ENCODE assay signal across 26 cellular contexts in genomic region chr4:165635951-165636350, GRCh38.
"Had no signal": no experiment of that assay in that cellular context is flagged by ENCODE, and none has a peak within 500 bp of the region (broad histone marks: within the 10 kb centered on the region; RNA-seq: fewer than 3 reads in every experiment).

No MANE protein-coding gene starts in this region.

- H3K4me3 Mint-ChIP-seq: activated CD4-positive, alpha-beta T cell treated with anti-CD3 and anti-CD28 coated beads, Interleukin-2, amount 10 ng/mL, durations not matched to agents 24 days and 14 days; activated CD8-positive, alpha-beta memory T cell treated with anti-CD3 and anti-CD28 coated beads, Interleukin-2, amount 10 ng/mL, durations not matched to agents 7 days and 5 days; activated naive CD4-positive, alpha-beta T cell treated with anti-CD3 and anti-CD28 coated beads, Interleukin-2, amount 50 U/mL, for 24 hours; activated T-cell treated with anti-CD3 and anti-CD28 coated beads, Interleukin-2, amount 50 U/mL, for 24 hours; activated T-helper 1 cell treated with anti-CD3 and anti-CD28 coated beads, Interleukin-12 subunit alpha, Interleukin-12 subunit beta, Interleukin-2, Interleukin-4 antibody, amounts not matched to agents 30 ng/mL and 10 ng/mL and 1 ng/mL, durations not matched to agents 14 hours and 24 hours and 36 hours; T-helper 1 cell treated with Interleukin-12 subunit alpha and Interleukin-12 subunit beta and Interleukin-4 antibody, amounts not matched to agents 30 μg/mL and 1 μg/mL, for 36 hours; WTC11 had no signal

- H3K9me3 Mint-ChIP-seq: activated CD4-positive, alpha-beta T cell treated with anti-CD3 and anti-CD28 coated beads, Interleukin-2, amount 10 ng/mL, durations not matched to agents 24 days and 14 days; activated naive CD4-positive, alpha-beta T cell treated with anti-CD3 and anti-CD28 coated beads, Interleukin-2, amount 50 U/mL, for 24 hours; activated T-helper 1 cell treated with anti-CD3 and anti-CD28 coated beads, Interleukin-12 subunit alpha, Interleukin-12 subunit beta, Interleukin-2, Interleukin-4 antibody, amounts not matched to agents 30 ng/mL and 10 ng/mL and 1 ng/mL, durations not matched to agents 14 hours and 24 hours and 36 hours; T-helper 1 cell treated with Interleukin-12 subunit alpha and Interleukin-12 subunit beta and Interleukin-4 antibody, amounts not matched to agents 30 μg/mL and 1 μg/mL, for 36 hours had no signal

- H3K4me1 ChIP-seq: breast epithelium had no signal

- H3K4me1 Mint-ChIP-seq: activated CD4-positive, alpha-beta T cell treated with anti-CD3 and anti-CD28 coated beads, Interleukin-2, amount 10 ng/mL, durations not matched to agents 24 days and 14 days; activated CD8-positive, alpha-beta memory T cell treated with anti-CD3 and anti-CD28 coated beads, Interleukin-2, amount 10 ng/mL, durations not matched to agents 7 days and 5 days; activated naive CD4-positive, alpha-beta T cell treated with anti-CD3 and anti-CD28 coated beads, Interleukin-2, amount 50 U/mL, for 24 hours had no signal

- H3K27ac Mint-ChIP-seq: activated CD4-positive, alpha-beta T cell treated with anti-CD3 and anti-CD28 coated beads, Interleukin-2, amount 10 ng/mL, durations not matched to agents 24 days and 14 days; activated CD8-positive, alpha-beta memory T cell treated with anti-CD3 and anti-CD28 coated beads, Interleukin-2, amount 10 ng/mL, durations not matched to agents 7 days and 5 days; activated naive CD4-positive, alpha-beta T cell treated with anti-CD3 and anti-CD28 coated beads, Interleukin-2, amount 50 U/mL, for 24 hours; activated T-cell treated with anti-CD3 and anti-CD28 coated beads, Interleukin-2, amount 50 U/mL, for 24 hours; activated T-helper 1 cell treated with anti-CD3 and anti-CD28 coated beads, Interleukin-12 subunit alpha, Interleukin-12 subunit beta, Interleukin-2, Interleukin-4 antibody, amounts not matched to agents 30 ng/mL and 10 ng/mL and 1 ng/mL, durations not matched to agents 14 hours and 24 hours and 36 hours; T-helper 1 cell treated with Interleukin-12 subunit alpha and Interleukin-12 subunit beta and Interleukin-4 antibody, amounts not matched to agents 30 μg/mL and 1 μg/mL, for 36 hours; WTC11 had no signal

- DNase-seq: activated CD4-positive, alpha-beta T cell treated with anti-CD3 and anti-CD28 coated beads, Interleukin-2, amount 10 ng/mL, durations not matched to agents 24 days and 14 days; activated CD4-positive, alpha-beta T cell treated with anti-CD3 and anti-CD28 coated beads, Interleukin-2, amount 50 U/mL, for 48 hours; activated CD4-positive, CD25-positive, alpha-beta regulatory T cell treated with anti-CD3 and anti-CD28 coated beads, Interleukin-2, amount 50 U/mL, for 72 hours; activated CD8-positive, alpha-beta memory T cell treated with anti-CD3 and anti-CD28 coated beads, Interleukin-2, amount 10 ng/mL, durations not matched to agents 7 days and 5 days; activated effector memory CD4-positive, alpha-beta T cell treated with Interleukin-2 at 50 U/mL for 16 hours; activated naive CD4-positive, alpha-beta T cell; activated T-cell treated with anti-CD3 and anti-CD28 coated beads, Interleukin-2, amount 50 U/mL, for 24 hours; aorta; Kasumi-1; NCI-H1105 treated with DMSO at 0.1 percent for 48 hours; NCI-H1436 treated with DMSO at 0.1 percent for 48 hours; NCI-H1930; NCI-H345; NCI-H510A; NK-92 treated with Interleukin-12 subunit alpha and Interleukin-12 subunit beta, amount 100 ng/mL, for 24 hours; OCI-M1; RPMI8226; SW 1271 had no signal

- H3K36me3 Mint-ChIP-seq: activated CD8-positive, alpha-beta memory T cell treated with anti-CD3 and anti-CD28 coated beads, Interleukin-2, amount 10 ng/mL, durations not matched to agents 7 days and 5 days; activated naive CD4-positive, alpha-beta T cell treated with anti-CD3 and anti-CD28 coated beads, Interleukin-2, amount 50 U/mL, for 24 hours had no signal

- H3K4me3 ChIP-seq: breast epithelium had no signal

- H3K27me3 ChIP-seq: breast epithelium had no signal

- H3K27ac ChIP-seq: breast epithelium had no signal

- ATAC-seq: activated CD8-positive, alpha-beta memory T cell treated with anti-CD3 and anti-CD28 coated beads, Interleukin-2, amount 10 ng/mL, durations not matched to agents 7 days and 5 days; Panc1; Right ventricle myocardium inferior; SK-N-SH treated with all-trans-retinoic acid at 6 μM for 48 hours; WTC11 had no signal

- H3K36me3 ChIP-seq: breast epithelium had no signal

- H3K27me3 Mint-ChIP-seq: activated CD4-positive, alpha-beta T cell treated with anti-CD3 and anti-CD28 coated beads, Interleukin-2, amount 10 ng/mL, durations not matched to agents 24 days and 14 days; activated CD8-positive, alpha-beta memory T cell treated with anti-CD3 and anti-CD28 coated beads, Interleukin-2, amount 10 ng/mL, durations not matched to agents 7 days and 5 days; activated naive CD4-positive, alpha-beta T cell treated with anti-CD3 and anti-CD28 coated beads, Interleukin-2, amount 50 U/mL, for 24 hours; activated T-cell treated with anti-CD3 and anti-CD28 coated beads, Interleukin-2, amount 50 U/mL, for 24 hours had no signal
